ENCODE assay signal across 9 cellular contexts in the genomic region with DNA sequence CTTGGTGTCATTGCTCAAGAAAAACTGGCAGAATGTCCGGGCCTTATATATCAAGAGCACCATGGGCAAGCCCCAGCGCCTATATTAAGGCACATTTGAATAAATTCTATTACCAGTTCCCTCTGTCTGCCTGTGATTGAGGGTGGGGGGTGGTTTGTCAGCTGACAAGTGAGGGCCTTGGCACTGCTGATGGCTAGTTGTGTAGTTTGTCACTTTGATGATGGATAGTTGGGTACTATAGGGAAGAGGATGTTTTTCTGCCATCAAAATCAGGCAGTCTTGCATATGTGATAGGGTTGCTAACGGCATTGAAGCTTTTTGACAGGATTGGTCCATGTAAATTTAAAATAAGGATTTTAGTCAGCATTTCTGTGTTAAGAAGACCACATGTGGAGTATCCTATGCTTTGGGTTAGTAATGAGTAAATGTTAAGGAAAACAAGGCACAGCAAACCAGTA. TPM values are rescaled to one million over a fixed set of nuclear protein-coding genes. Genes with fewer than 3 reads are reported as not detected.
A peak's percentile ranks its signal among the peaks of the same experiment; 100 is the strongest.
DNase-seq lines count a peak whose midpoint lies in the region; ATAC-seq and TF ChIP-seq lines count a peak whose summit lies in the region.
"Had no signal": no experiment of that assay in that cellular context is flagged by ENCODE, and none has a peak within 500 bp of the region (broad histone marks: within the 10 kb centered on the region; RNA-seq: fewer than 3 reads in every experiment).

No MANE protein-coding gene starts in this region.

- no peak for TF ChIP-seq CTCF in GM06990 (IDR thresholded peaks at IDR 0.05; ENCODE audit: insufficient read depth, low read length, poor library complexity, severe bottlenecking)
- TF ChIP-seq CTCF in coronary artery (IDR thresholded peaks at IDR 0.05) = no peak
- TF ChIP-seq CTCF in osteoblast (IDR thresholded peaks at IDR 0.05; ENCODE audit: extremely low read depth, low read depth, low read length) = no peak

- H3K9me3 ChIP-seq in NT2/D1 (ENCODE audit: insufficient read depth, low read length) (no peaks in the 10 kb centered on the region), osteoblast (ENCODE audit: low read depth, low read length) (no peaks in the 10 kb centered on the region)

- H2AFZ ChIP-seq in osteoblast (ENCODE audit: low read length) = no peak overlapping the region

- H3K79me2 ChIP-seq in osteoblast (ENCODE audit: insufficient read depth, low read length) = peaks cover 30% of the 10 kb centered on the region

- ATAC-seq in activated CD4-positive, CD25-positive, alpha-beta regulatory T cell treated with anti-CD3 and anti-CD28 coated beads, Interleukin-2, amount 50 U/mL, for 24 hours = no peak

- DNase-seq in GM06990 (ENCODE audit: extremely low read depth, insufficient read length) (no peak), NT2/D1 (ENCODE audit: low read depth, low spot score) (no peak), coronary artery (ENCODE audit: low spot score) (no peak), osteoblast (ENCODE audit: insufficient read length, low spot score, missing footprints) (peak; percentile 61), A172 (ENCODE audit: low spot score) (no peak), T1000 (lab: John Stamatoyannopoulos, UW) (no peak), RPMI8226 (no peak)
- DNase-seq: foreskin melanocyte had no signal

- H3K4me1 ChIP-seq in NT2/D1 (ENCODE audit: insufficient read depth, insufficient read length) (no peaks in the 10 kb centered on the region), osteoblast (ENCODE audit: insufficient read depth, low read length) (peaks cover 24% of the 10 kb centered on the region)

- H3K4me3 ChIP-seq in GM06990 (replicated peaks; ENCODE audit: low read depth, low read length) (peak overlapping the region; percentile 94), NT2/D1 (ENCODE audit: insufficient read length, low read depth) (peak overlapping the region; percentile 95), coronary artery (peak overlapping the region; percentile 88), osteoblast (ENCODE audit: insufficient read depth, low read length) (peak overlapping the region; percentile 99)

- no peaks in the 10 kb centered on the region for H3K27me3 ChIP-seq in GM06990 (replicated peaks; ENCODE audit: control insufficient read depth, insufficient read depth, low read length)
- no peaks in the 10 kb centered on the region for H3K27me3 ChIP-seq in NT2/D1 (ENCODE audit: insufficient read depth, insufficient read length)
- H3K27me3 ChIP-seq in osteoblast (ENCODE audit: insufficient read depth, low read length) = no peaks in the 10 kb centered on the region

- peaks cover 47% of the 10 kb centered on the region for H4K20me1 ChIP-seq in osteoblast (ENCODE audit: insufficient read depth, low read length)

- H3K36me3 ChIP-seq in GM06990 (ENCODE audit: control insufficient read depth, insufficient read depth, low read length) (peaks cover 26% of the 10 kb centered on the region), NT2/D1 (ENCODE audit: insufficient read depth, insufficient read length, low read length) (peaks cover 84% of the 10 kb centered on the region), osteoblast (ENCODE audit: insufficient read depth, low read length) (peaks cover 58% of the 10 kb centered on the region)

- H3K4me2 ChIP-seq in osteoblast (ENCODE audit: insufficient read depth, low read length) = peak overlapping the region; percentile 95

- H3K27ac ChIP-seq in coronary artery = peak overlapping the region; percentile 92
- H3K27ac ChIP-seq in osteoblast (ENCODE audit: low read depth, low read length) = no peak overlapping the region

- H3K9ac ChIP-seq in NT2/D1 (ENCODE audit: insufficient read length, low read depth) = peak overlapping the region; percentile 38

RNA-seq across cellular contexts. Expression of gene RPL10A, which starts 2.5 kb away (rescaled TPM):
- total RNA-seq in osteoblast = 1,373 and 1,488 TPM in 2 replicates
- 1,014 and 1,151 TPM in 2 replicates for total RNA-seq in A172 (2014; rRNA removed; shearing (Covaris generic))

RNA-seq across cellular contexts. Expression of gene FANCE, which starts 18.6 kb away (rescaled TPM):
- total RNA-seq in osteoblast = 13.8 and 16.6 TPM in 2 replicates
- total RNA-seq in A172 (2014; rRNA removed; shearing (Covaris generic)) = 11.4 and 13.9 TPM in 2 replicates

RNA-seq across cellular contexts. Expression of gene TEAD3, which starts 26.2 kb away (rescaled TPM):
- total RNA-seq in osteoblast = 10.9 and 11.2 TPM in 2 replicates
- 10.9 and 12.3 TPM in 2 replicates for total RNA-seq in A172 (2014; rRNA removed; shearing (Covaris generic))

RNA-seq across cellular contexts. Expression of gene TULP1, which starts 42.0 kb away (rescaled TPM):
- not detected in 2 replicates for total RNA-seq in osteoblast
- total RNA-seq in A172 (2014; rRNA removed; shearing (Covaris generic)) = not detected in 2 replicates
